Comparison of ENCODE assay signal across 16 cellular contexts in genomic region chr11:71459076-71459766, GRCh38. TPM values are rescaled to one million over a fixed set of nuclear protein-coding genes. Genes with fewer than 3 reads are reported as not detected.
DNase-seq lines count a peak whose midpoint lies in the region; ATAC-seq, FAIRE-seq and TF ChIP-seq lines count a peak whose summit lies in the region.
"Had no signal": no experiment of that assay in that cellular context is flagged by ENCODE, and none has a peak within 500 bp of the region (broad histone marks: within the 10 kb centered on the region; RNA-seq: fewer than 3 reads in every experiment).

No MANE protein-coding gene starts in this region.

- FAIRE-seq in HepG2 (lab: Jason Lieb, UNC) (no peak), K562 (lab: Jason Lieb, UNC) (no peak)
- FAIRE-seq: H1 had no signal

- POLR2A ChIA-PET in HepG2 (lab: Yijun Ruan, JAX) (no interaction called here), K562 (lab: Yijun Ruan, JAX) (no interaction called here)

- TF ChIP-seq POLR2A in right lobe of liver (IDR thresholded peaks at IDR 0.05) (no peak), HepG2 (IDR thresholded peaks at IDR 0.05; ENCODE audit: insufficient read depth in 1 of 2, low read depth in 2 of 2, low read length in 2 of 2) (no peak), K562 (conservative IDR thresholded peaks at IDR 0.05) (no peak), spleen (IDR thresholded peaks at IDR 0.05) (no peak)

- TF ChIP-seq EP300 in HepG2 (IDR thresholded peaks at IDR 0.05; ENCODE audit: low read depth in 2 of 2, low read length in 2 of 2) (no peak), HepG2 (CRISPR knock-in tag; IDR thresholded peaks at IDR 0.05; ENCODE audit: borderline replicate concordance) (no peak), K562 (IDR thresholded peaks at IDR 0.05; ENCODE audit: low read length) (no peak)

- H3K79me2 ChIP-seq in HepG2 (ENCODE audit: insufficient read depth, low read length) (peaks cover 5% of the 10 kb centered on the region), K562 (ENCODE audit: control insufficient read depth, insufficient read depth, low read length) (peaks cover 6% of the 10 kb centered on the region; the same call in 1 of the 3 replicates)

- H3K4me3 ChIP-seq in right lobe of liver (no peak overlapping the region), HepG2 (replicated peaks in 1 of 3; ENCODE audit: insufficient read depth in 1 of 3, low read depth in 2 of 3, low read length in 3 of 3) (no peak overlapping the region), K562 (no peak overlapping the region), spleen (no peak overlapping the region)
- H3K4me3 ChIP-seq: Peyer's patch had no signal

- in situ Hi-C loops in HepG2 (cut with HindIII; ENCODE audit: extremely low pct_ligation_motif_present, low pct_unique_long_range_greater_than_20kb), result no loop called here
- in situ Hi-C loops in K562 (cut with MboI), result no loop called here

- H3K27ac ChIP-seq in right lobe of liver (no peak overlapping the region), HepG2 (ENCODE audit: extremely low read length, insufficient read depth, low read length) (no peak overlapping the region), K562 (ENCODE audit: extremely low read depth, low read depth, low read length) (no peak overlapping the region), spleen (no peak overlapping the region)
- H3K27ac ChIP-seq: Peyer's patch had no signal

- H2AFZ ChIP-seq in HepG2 (ENCODE audit: low read length) (no peak overlapping the region), K562 (ENCODE audit: low read depth, low read length) (no peak overlapping the region)

- intact Hi-C loops in right lobe of liver (cut with DNase I), result no loop called here
- intact Hi-C loops in HepG2 (cut with micrococcal nuclease; ENCODE audit: unreplicated experiment), result no loop called here
- intact Hi-C loops in K562 (cut with micrococcal nuclease), result no loop called here
- intact Hi-C loops in spleen (cut with DNase I; ENCODE audit: low total_unique reads), result no loop called here

- BruUV-seq in HepG2 (replicated peaks; lab: Mats Ljungman, UMichigan), result no TSS peak
- BruUV-seq in K562 (replicated peaks; lab: Mats Ljungman, UMichigan), result no TSS peak

- DNase-seq in right lobe of liver, result peak in 2 of 3 donors; percentile 13 to 34
- no peak for DNase-seq in HepG2 (ENCODE audit: low spot score)
- DNase-seq in K562 (ENCODE audit: extremely low read depth in 1 of 4, low spot score in 3 of 4), result no peak
- peak; percentile 76 for DNase-seq in mesenteric fat pad (ENCODE audit: low spot score)
- DNase-seq in spleen, result peak; percentile 42
- DNase-seq in NCI-H82 treated with DMSO at 0.1 percent for 48 hours (lab: John Stamatoyannopoulos, UW; ENCODE audit: unreplicated experiment), result no peak
- no peak for DNase-seq in RKO (ENCODE audit: low spot score)
- DNase-seq: COR-L47, NCI-H1092, NCI-H146, NCI-H2081, NCI-H510A, SIG-M5 had no signal

- H3K9me3 ChIP-seq in right lobe of liver (no peaks in the 10 kb centered on the region), HepG2 (ENCODE audit: low read length) (no peaks in the 10 kb centered on the region), K562 (replicated peaks; ENCODE audit: control insufficient read depth, insufficient read depth, low read depth, low read length) (no peaks in the 10 kb centered on the region), spleen (no peaks in the 10 kb centered on the region)
- H3K9me3 ChIP-seq: Peyer's patch had no signal

- H3K9ac ChIP-seq in HepG2 (ENCODE audit: insufficient read depth, low read depth, low read length) (no peak overlapping the region), K562 (ENCODE audit: insufficient read depth in 1 of 2, low read depth in 2 of 2, low read length in 2 of 2) (no peak overlapping the region; a peak in 1 of 4 replicates)

- TF ChIP-seq RAD21 in HepG2 (CRISPR knock-in tag; IDR thresholded peaks at IDR 0.05) (no peak), K562 (CRISPR knock-in tag; conservative IDR thresholded peaks at IDR 0.05 in 1 of 2, IDR thresholded peaks at IDR 0.05 in 1 of 2) (no peak)

- ATAC-seq in right lobe of liver (no peak), HepG2 (no peak), K562 (no peak), HG02798 (IDR thresholded peaks at IDR 0.05; ENCODE audit: poor library complexity, unreplicated experiment) (no peak)

- no CpG with 5 or more reads among the region's 23 CpGs for WGBS in right lobe of liver (ENCODE audit: insufficient coverage, low coverage, low lambda C conversion rate, missing lambda C conversion rate)
- 99% methylated on average over 16 of the region's 23 CpGs for WGBS in HepG2 (ENCODE audit: low lambda C conversion rate)
- WGBS in K562 (ENCODE audit: insufficient coverage, low coverage, missing lambda C conversion rate), result 86% methylated on average over 19 of the region's 23 CpGs
- 90 to 97% (median 95%) methylated on average over 17 to 23 of the region's 23 CpGs for WGBS in spleen, 5 donors

- TF ChIP-seq CTCF in right lobe of liver (IDR thresholded peaks at IDR 0.05), result no peak
- no peak for TF ChIP-seq CTCF in HepG2 (CRISPR knock-in tag; IDR thresholded peaks at IDR 0.05)
- no peak for TF ChIP-seq CTCF in K562 (IDR thresholded peaks at IDR 0.05 in 2 of 3, conservative IDR thresholded peaks at IDR 0.05 in 1 of 3; ENCODE audit: insufficient read depth in 2 of 3, low read depth in 1 of 3, low read length in 3 of 3)
- TF ChIP-seq CTCF in spleen (IDR thresholded peaks at IDR 0.05 in 8 of 11, conservative IDR thresholded peaks at IDR 0.05 in 3 of 11), result no peak

- H3K27me3 ChIP-seq in right lobe of liver, result no peaks in the 10 kb centered on the region
- no peaks in the 10 kb centered on the region for H3K27me3 ChIP-seq in HepG2 (ENCODE audit: control insufficient read depth in 1 of 2, insufficient read depth in 2 of 2, low read length in 2 of 2)
- no peaks in the 10 kb centered on the region for H3K27me3 ChIP-seq in K562 (ENCODE audit: control insufficient read depth in 2 of 2, insufficient read depth in 2 of 2, low read length in 2 of 2)
- H3K27me3 ChIP-seq in spleen (replicated peaks in 1 of 7), result no peaks in the 10 kb centered on the region
- H3K27me3 ChIP-seq: Peyer's patch had no signal

- H3K4me2 ChIP-seq in HepG2 (ENCODE audit: low read depth, low read length) (no peak overlapping the region), K562 (ENCODE audit: insufficient read depth, low read length) (no peak overlapping the region)

- peaks cover 6% of the 10 kb centered on the region for H3K9me1 ChIP-seq in K562 (ENCODE audit: control insufficient read depth, insufficient read depth, low read length)

- CTCF ChIA-PET in HepG2 (lab: Yijun Ruan, JAX; ENCODE audit: low intra/inter-chr PET ratio, low total read pairs), result no interaction called here
- CTCF ChIA-PET in K562 (lab: Yijun Ruan, JAX; ENCODE audit: low intra/inter-chr PET ratio), result no interaction called here

- H3K36me3 ChIP-seq in right lobe of liver (peaks cover 0 to 69% (median 26%) of the 10 kb centered on the region in 4 donors), HepG2 (replicated peaks in 1 of 2; ENCODE audit: control insufficient read depth in 1 of 2, insufficient read depth in 2 of 2, low read length in 2 of 2) (peaks cover 27 to 71% of the 10 kb centered on the region in 2 experiments), K562 (ENCODE audit: control insufficient read depth, insufficient read depth, low read length) (peaks cover 84% of the 10 kb centered on the region), spleen (peaks cover 0 to 97% (median 91%) of the 10 kb centered on the region in 6 donors)

- H3K4me1 ChIP-seq in right lobe of liver (peaks cover 0 to under 1% (median under 1%) of the 10 kb centered on the region in 4 donors), HepG2 (ENCODE audit: insufficient read depth, low read length) (peaks cover 9% of the 10 kb centered on the region), K562 (replicated peaks in 1 of 2; ENCODE audit: control insufficient read depth in 2 of 2, insufficient read depth in 2 of 2, low read length in 2 of 2) (peaks cover 0 to 7% of the 10 kb centered on the region in 2 experiments; a peak in 1 of 5 replicates), spleen (peaks cover 2 to 26% (median 9%) of the 10 kb centered on the region in 6 donors)

- H4K20me1 ChIP-seq in HepG2 (ENCODE audit: insufficient read depth, low read length) (no peaks in the 10 kb centered on the region), K562 (replicated peaks; ENCODE audit: control insufficient read depth, insufficient read depth, low read length) (no peaks in the 10 kb centered on the region)

RNA-seq across cellular contexts. Expression of gene NADSYN1, which starts 6.2 kb away (rescaled TPM):
- total RNA-seq in right lobe of liver (10 to 100 TPM; 26.4 to 54.7 (median 35.4) TPM), HepG2 (2016; rRNA removed; fragmentation: Illumina TruSeq; extraction: Trizol) (27.1 and 35.7 TPM in 2 replicates), K562 (2014; rRNA removed) (44.5 and 53.6 TPM in 2 replicates), K562 (2014; rRNA removed; fragmentation: Illumina TruSeq; extraction: Trizol) (26.3 and 27.4 TPM in 2 replicates), K562 (2015; rRNA removed; fragmentation: Illumina TruSeq; extraction: Trizol) (41.7 and 42.8 TPM in 2 replicates), K562 (2021) (47.9 and 51.6 TPM in 2 replicates), mesenteric fat pad (48.0 TPM), spleen (100 to 1,000 TPM in 6 of 7 donors, 10 to 100 TPM in 1; 89.6 to 137 (median 112) TPM)
- total RNA-seq in HepG2 (2016; cell fraction: cytosol; rRNA removed; fragmentation: Illumina TruSeq; extraction: Trizol; ENCODE audit: low read depth), result 8.5 and 12.4 TPM in 2 replicates
- total RNA-seq in HepG2 (2016; cell fraction: insoluble cytoplasmic fraction; rRNA removed; fragmentation: Illumina TruSeq; extraction: Trizol), result 24.1 and 36.5 TPM in 2 replicates
- total RNA-seq in HepG2 (2016; cell fraction: membrane; rRNA removed; fragmentation: Illumina TruSeq; extraction: Trizol), result 13.6 and 14.7 TPM in 2 replicates
- total RNA-seq in HepG2 (2016; cell fraction: nucleus; rRNA removed; fragmentation: Illumina TruSeq; extraction: Trizol), result 51.5 and 52.3 TPM in 2 replicates
- polyA plus RNA-seq in HepG2 (2011; rRNA removed) (51.5 and 63.4 TPM in 2 replicates), K562 (2011; rRNA removed) (43.2 and 51.7 TPM in 2 replicates), K562 (2014; fragmentation: Illumina TruSeq; extraction: Trizol) (40.3 and 42.1 TPM in 2 replicates), K562 (2014; fragmentation: Nextera tagmentation; extraction: Ambion mirVana) (10 to 100 TPM; 12.7 to 14.6 TPM), K562 (2014; rRNA removed) (54.0 and 57.3 TPM in 2 replicates), spleen (100 to 1,000 TPM in 1 of 3 donors, 10 to 100 TPM in 2; 68.4 to 101 (median 74.4) TPM)
- polyA plus RNA-seq in HepG2 (2011; cell fraction: cytosol; rRNA removed), result 35.3 and 38.4 TPM in 2 replicates
- polyA plus RNA-seq in HepG2 (2011; cell fraction: nucleus; rRNA removed), result 278 and 289 TPM in 2 replicates
- 36.9 and 39.9 TPM in 2 replicates for polyA plus RNA-seq in HepG2 (2012)
- polyA plus RNA-seq in HepG2 (2016; cell fraction: cytosol; fragmentation: Illumina TruSeq; extraction: Trizol; ENCODE audit: low read depth), result 8.2 and 8.4 TPM in 2 replicates
- polyA plus RNA-seq in HepG2 (2016; cell fraction: insoluble cytoplasmic fraction; fragmentation: Illumina TruSeq; extraction: Trizol; ENCODE audit: low read depth), result 21.4 and 22.2 TPM in 2 replicates
- 8.4 and 8.9 TPM in 2 replicates for polyA plus RNA-seq in HepG2 (2016; cell fraction: membrane; fragmentation: Illumina TruSeq; extraction: Trizol; ENCODE audit: low read depth)
- 95.9 and 99.0 TPM in 2 replicates for polyA plus RNA-seq in HepG2 (2016; cell fraction: nucleus; fragmentation: Illumina TruSeq; extraction: Trizol; ENCODE audit: insufficient read depth, low read depth)
- polyA minus RNA-seq in HepG2 (2011; rRNA and poly(A)+ RNA removed; ENCODE audit: low replicate concordance), result 80.9 and 97.1 TPM in 2 replicates
- polyA minus RNA-seq in HepG2 (2011; cell fraction: cytosol; rRNA and poly(A)+ RNA removed), result 17.1 and 19.6 TPM in 2 replicates
- 117 and 142 TPM in 2 replicates for polyA minus RNA-seq in HepG2 (2011; cell fraction: nucleus; rRNA and poly(A)+ RNA removed)
- total RNA-seq in K562 (2011; cell fraction: chromatin; rRNA removed; ENCODE audit: low replicate concordance), result 145 and 274 TPM in 2 replicates
- 145 TPM in 2 replicates for total RNA-seq in K562 (2011; cell fraction: nucleolus; rRNA removed)
- total RNA-seq in K562 (2011; cell fraction: nucleoplasm; rRNA removed), result 145 and 159 TPM in 2 replicates
- 39.6 and 42.6 TPM in 2 replicates for polyA plus RNA-seq in K562 (2011; cell fraction: cytosol; rRNA removed)
- polyA plus RNA-seq in K562 (2011; cell fraction: nucleus; rRNA removed), result 255 and 291 TPM in 2 replicates
- polyA plus RNA-seq in K562 (2012), result 53.2 and 78.7 TPM in 2 replicates
- 42.5 and 45.5 TPM in 2 replicates for polyA minus RNA-seq in K562 (2011; rRNA and poly(A)+ RNA removed)
- polyA minus RNA-seq in K562 (2011; cell fraction: cytosol; rRNA and poly(A)+ RNA removed), result 18.2 and 28.0 TPM in 2 replicates
- 113 and 147 TPM in 2 replicates for polyA minus RNA-seq in K562 (2011; cell fraction: nucleus; rRNA and poly(A)+ RNA removed)

RNA-seq across cellular contexts. Expression of gene DHCR7, which starts 11.0 kb away (rescaled TPM):
- 100 to 1,000 TPM in 4 of 6 experiments, 10 to 100 TPM in 2; 42.0 to 320 (median 126) TPM for total RNA-seq in right lobe of liver
- 40.4 and 96.0 TPM in 2 replicates for total RNA-seq in HepG2 (2016; rRNA removed; fragmentation: Illumina TruSeq; extraction: Trizol)
- total RNA-seq in HepG2 (2016; cell fraction: cytosol; rRNA removed; fragmentation: Illumina TruSeq; extraction: Trizol; ENCODE audit: low read depth), result 11.3 and 13.3 TPM in 2 replicates
- total RNA-seq in HepG2 (2016; cell fraction: insoluble cytoplasmic fraction; rRNA removed; fragmentation: Illumina TruSeq; extraction: Trizol), result 38.3 and 98.7 TPM in 2 replicates
- 26.9 and 29.4 TPM in 2 replicates for total RNA-seq in HepG2 (2016; cell fraction: membrane; rRNA removed; fragmentation: Illumina TruSeq; extraction: Trizol)
- total RNA-seq in HepG2 (2016; cell fraction: nucleus; rRNA removed; fragmentation: Illumina TruSeq; extraction: Trizol), result 77.9 and 89.2 TPM in 2 replicates
- polyA plus RNA-seq in HepG2 (2011; rRNA removed), result 143 and 241 TPM in 2 replicates
- 92.8 and 116 TPM in 2 replicates for polyA plus RNA-seq in HepG2 (2011; cell fraction: cytosol; rRNA removed)
- polyA plus RNA-seq in HepG2 (2011; cell fraction: nucleus; rRNA removed), result 82.1 and 131 TPM in 2 replicates
- 315 and 354 TPM in 2 replicates for polyA plus RNA-seq in HepG2 (2012)
- 16.5 and 16.7 TPM in 2 replicates for polyA plus RNA-seq in HepG2 (2016; cell fraction: cytosol; fragmentation: Illumina TruSeq; extraction: Trizol; ENCODE audit: low read depth)
- polyA plus RNA-seq in HepG2 (2016; cell fraction: insoluble cytoplasmic fraction; fragmentation: Illumina TruSeq; extraction: Trizol; ENCODE audit: low read depth), result 50.6 and 73.9 TPM in 2 replicates
- 26.0 and 32.3 TPM in 2 replicates for polyA plus RNA-seq in HepG2 (2016; cell fraction: membrane; fragmentation: Illumina TruSeq; extraction: Trizol; ENCODE audit: low read depth)
- 165 and 172 TPM in 2 replicates for polyA plus RNA-seq in HepG2 (2016; cell fraction: nucleus; fragmentation: Illumina TruSeq; extraction: Trizol; ENCODE audit: insufficient read depth, low read depth)
- polyA minus RNA-seq in HepG2 (2011; rRNA and poly(A)+ RNA removed; ENCODE audit: low replicate concordance), result 160 and 313 TPM in 2 replicates
- polyA minus RNA-seq in HepG2 (2011; cell fraction: cytosol; rRNA and poly(A)+ RNA removed), result 161 and 251 TPM in 2 replicates
- polyA minus RNA-seq in HepG2 (2011; cell fraction: nucleus; rRNA and poly(A)+ RNA removed), result 34.2 and 48.4 TPM in 2 replicates
- total RNA-seq in K562 (2011; cell fraction: chromatin; rRNA removed; ENCODE audit: low replicate concordance), result 183 and 461 TPM in 2 replicates
- 625 and 780 TPM in 2 replicates for total RNA-seq in K562 (2011; cell fraction: nucleolus; rRNA removed)
- 410 and 462 TPM in 2 replicates for total RNA-seq in K562 (2011; cell fraction: nucleoplasm; rRNA removed)
- 96.8 and 126 TPM in 2 replicates for total RNA-seq in K562 (2014; rRNA removed)
- 34.2 and 38.0 TPM in 2 replicates for total RNA-seq in K562 (2014; rRNA removed; fragmentation: Illumina TruSeq; extraction: Trizol)
- total RNA-seq in K562 (2015; rRNA removed; fragmentation: Illumina TruSeq; extraction: Trizol), result 45.5 and 48.0 TPM in 2 replicates
- 176 and 181 TPM in 2 replicates for total RNA-seq in K562 (2021)
- 107 and 268 TPM in 2 replicates for polyA plus RNA-seq in K562 (2011; rRNA removed)
- polyA plus RNA-seq in K562 (2011; cell fraction: cytosol; rRNA removed), result 249 and 261 TPM in 2 replicates
- polyA plus RNA-seq in K562 (2011; cell fraction: nucleus; rRNA removed), result 198 and 205 TPM in 2 replicates
- 92.0 and 179 TPM in 2 replicates for polyA plus RNA-seq in K562 (2012)
- 136 and 192 TPM in 2 replicates for polyA plus RNA-seq in K562 (2014; fragmentation: Illumina TruSeq; extraction: Trizol)
- 10 to 100 TPM in 1 of 2 experiments, 1 to 10 TPM in 1; 8.4 to 14.5 TPM for polyA plus RNA-seq in K562 (2014; fragmentation: Nextera tagmentation; extraction: Ambion mirVana)
- 82.4 and 83.0 TPM in 2 replicates for polyA plus RNA-seq in K562 (2014; rRNA removed)
- polyA minus RNA-seq in K562 (2011; rRNA and poly(A)+ RNA removed), result 91.4 and 116 TPM in 2 replicates
- 249 and 302 TPM in 2 replicates for polyA minus RNA-seq in K562 (2011; cell fraction: cytosol; rRNA and poly(A)+ RNA removed)
- polyA minus RNA-seq in K562 (2011; cell fraction: nucleus; rRNA and poly(A)+ RNA removed), result 51.8 and 90.1 TPM in 2 replicates
- 26.3 TPM for total RNA-seq in mesenteric fat pad
- 10 to 100 TPM; 10.9 to 26.4 (median 18.2) TPM for total RNA-seq in spleen
- 1 to 10 TPM; 3.6 to 6.2 (median 4.4) TPM for polyA plus RNA-seq in spleen

Comparison
In these comparisons a context has a peak if more than half of its experiments do, and no peak if none do; other contexts are left out.
1. DNase-seq: peak in right lobe of liver (2 of 3), mesenteric fat pad (single experiment) and spleen (single experiment); none in HepG2 (single experiment), K562 (0 of 4), NCI-H82 treated with DMSO at 0.1 percent for 48 hours (single experiment) and RKO (single experiment).